30 cellular contexts compared by ENCODE assay signal in genomic region chr2:133148187-133148586, GRCh38.
DNase-seq lines count a peak whose midpoint lies in the region; ATAC-seq, FAIRE-seq and TF ChIP-seq lines count a peak whose summit lies in the region.
"Had no signal": no experiment of that assay in that cellular context is flagged by ENCODE, and none has a peak within 500 bp of the region (broad histone marks: within the 10 kb centered on the region; RNA-seq: fewer than 3 reads in every experiment).

No MANE protein-coding gene starts in this region.

- TF ChIP-seq RAD21 in HepG2 (CRISPR knock-in tag; IDR thresholded peaks at IDR 0.05) (no peak), A549 (conservative IDR thresholded peaks at IDR 0.05 in 1 of 2, IDR thresholded peaks at IDR 0.05 in 1 of 2) (no peak)

- no peak overlapping the region for H2AFZ ChIP-seq in HepG2 (ENCODE audit: low read length)

- POLR2A ChIA-PET in HepG2 (lab: Yijun Ruan, JAX) = no interaction called here
- POLR2A ChIA-PET in A549 (lab: Yijun Ruan, JAX) = no interaction called here

- BruUV-seq in HepG2 (replicated peaks; lab: Mats Ljungman, UMichigan) = no TSS peak

- H3K27ac ChIP-seq in HepG2 (ENCODE audit: extremely low read length, insufficient read depth, low read length) (no peak overlapping the region), right lobe of liver (no peak overlapping the region), A549 (no peak overlapping the region)
- H3K27ac ChIP-seq: 22Rv1; BLaER1; BLaER1 treated with 17β-estradiol and CSF1 and Interleukin-3, amounts not matched to agents 10 nM and 100 nM; C4-2B had no signal

- FAIRE-seq in HepG2 (lab: Jason Lieb, UNC) = no peak
- FAIRE-seq in A549 (lab: Jason Lieb, UNC) = no peak
- FAIRE-seq: A204.1, D721Med had no signal

- no peak overlapping the region for H3K9ac ChIP-seq in HepG2 (ENCODE audit: insufficient read depth, low read depth, low read length)
- H3K9ac ChIP-seq: BLaER1; BLaER1 treated with 17β-estradiol and CSF1 and Interleukin-3, amounts not matched to agents 10 nM and 100 nM had no signal

- H3K4me3 ChIP-seq in HepG2 (replicated peaks in 1 of 3; ENCODE audit: insufficient read depth in 1 of 3, low read depth in 2 of 3, low read length in 3 of 3) (no peak overlapping the region), right lobe of liver (no peak overlapping the region), A549 (no peak overlapping the region)
- H3K4me3 ChIP-seq: BLaER1; BLaER1 treated with 17β-estradiol and CSF1 and Interleukin-3, amounts not matched to agents 10 nM and 100 nM had no signal

- no peak overlapping the region for H3K4me2 ChIP-seq in HepG2 (ENCODE audit: low read depth, low read length)
- H3K4me2 ChIP-seq in A549 = no peak overlapping the region
- H3K4me2 ChIP-seq: BLaER1; BLaER1 treated with 17β-estradiol and CSF1 and Interleukin-3, amounts not matched to agents 10 nM and 100 nM had no signal

- no peaks in the 10 kb centered on the region for H3K27me3 ChIP-seq in HepG2 (ENCODE audit: control insufficient read depth in 1 of 2, insufficient read depth in 2 of 2, low read length in 2 of 2)
- H3K27me3 ChIP-seq in right lobe of liver = no peaks in the 10 kb centered on the region
- H3K27me3 ChIP-seq: BE2C; BLaER1; BLaER1 treated with 17β-estradiol and CSF1 and Interleukin-3, amounts not matched to agents 10 nM and 100 nM had no signal

- TF ChIP-seq CTCF in HepG2 (CRISPR knock-in tag; IDR thresholded peaks at IDR 0.05) = no peak
- no peak for TF ChIP-seq CTCF in right lobe of liver (IDR thresholded peaks at IDR 0.05)
- no peak for TF ChIP-seq CTCF in A549 (IDR thresholded peaks at IDR 0.05)

- H3K4me1 ChIP-seq in HepG2 (ENCODE audit: insufficient read depth, low read length) (no peaks in the 10 kb centered on the region), right lobe of liver (peaks cover 0 to 4% (median under 1%) of the 10 kb centered on the region in 4 donors), A549 (no peaks in the 10 kb centered on the region)
- H3K4me1 ChIP-seq: BE2C; BLaER1; BLaER1 treated with 17β-estradiol and CSF1 and Interleukin-3, amounts not matched to agents 10 nM and 100 nM; Caco-2 had no signal

- no peaks in the 10 kb centered on the region for H3K79me2 ChIP-seq in HepG2 (ENCODE audit: insufficient read depth, low read length)

- in situ Hi-C loops in HepG2 (cut with HindIII; ENCODE audit: extremely low pct_ligation_motif_present, low pct_unique_long_range_greater_than_20kb) = no loop called here

- H3K9me3 ChIP-seq in HepG2 (ENCODE audit: low read length) (peaks cover 19% of the 10 kb centered on the region), right lobe of liver (no peaks in the 10 kb centered on the region), A549 (no peaks in the 10 kb centered on the region)
- H3K9me3 ChIP-seq: BE2C; BLaER1; BLaER1 treated with 17β-estradiol and CSF1 and Interleukin-3, amounts not matched to agents 10 nM and 100 nM; Caco-2 had no signal

- intact Hi-C loops in HepG2 (cut with micrococcal nuclease; ENCODE audit: unreplicated experiment) (no loop called here), right lobe of liver (cut with DNase I) (no loop called here)

- no peaks in the 10 kb centered on the region for H3K36me3 ChIP-seq in HepG2 (replicated peaks in 1 of 2; ENCODE audit: control insufficient read depth in 1 of 2, insufficient read depth in 2 of 2, low read length in 2 of 2)
- H3K36me3 ChIP-seq in right lobe of liver = no peaks in the 10 kb centered on the region
- H3K36me3 ChIP-seq: BE2C; BLaER1; BLaER1 treated with 17β-estradiol and CSF1 and Interleukin-3, amounts not matched to agents 10 nM and 100 nM had no signal

- DNase-seq in HepG2 (ENCODE audit: low spot score) (no peak), right lobe of liver (no peak), A549 (ENCODE audit: low read depth in 1 of 2, low spot score in 1 of 2) (no peak), HUDEP-2 (lab: John Stamatoyannopoulos, UW; ENCODE audit: unreplicated experiment in 76 of 76) (no peak)
- DNase-seq: 8988T; ACHN; AML-193; BE2C; C1 segment of cervical spinal cord; Caco-2; Calu3; CD4-positive, alpha-beta memory T cell; CD4-positive, alpha-beta T cell; CD4-positive, CD25-positive, alpha-beta regulatory T cell; CD8-positive, alpha-beta memory T cell; CD8-positive, alpha-beta T cell; COR-L47; DMS 273 treated with DMSO at 0.1 percent for 48 hours; DMS153; DMS53; DMS79; DMS79 treated with DMSO at 0.1 percent for 48 hours; DND-41; EL had no signal

- ATAC-seq in HepG2 = no peak
- ATAC-seq in right lobe of liver = no peak
- no peak for ATAC-seq in A549
- ATAC-seq: CD8-positive, alpha-beta T cell had no signal

- CTCF ChIA-PET in HepG2 (lab: Yijun Ruan, JAX; ENCODE audit: low intra/inter-chr PET ratio, low total read pairs) (no interaction called here), A549 (lab: Yijun Ruan, JAX) (interaction anchor here (1.8 kb wide), 1 partner anchor 13 kb away, joined by 7 read pairs; no protein-coding TSS in a partner anchor)

- H4K20me1 ChIP-seq in HepG2 (ENCODE audit: insufficient read depth, low read length) = no peaks in the 10 kb centered on the region
- H4K20me1 ChIP-seq: BLaER1; BLaER1 treated with 17β-estradiol and CSF1 and Interleukin-3, amounts not matched to agents 10 nM and 100 nM had no signal

- TF ChIP-seq POLR2A in HepG2 (IDR thresholded peaks at IDR 0.05; ENCODE audit: insufficient read depth in 1 of 2, low read depth in 2 of 2, low read length in 2 of 2) (no peak), right lobe of liver (IDR thresholded peaks at IDR 0.05) (no peak), A549 (IDR thresholded peaks at IDR 0.05; ENCODE audit: low read length) (no peak)

- WGBS in HepG2 (ENCODE audit: low lambda C conversion rate) = 40% methylated on average over 2 of the region's 2 CpGs
- 77% methylated on average over 2 of the region's 2 CpGs for WGBS in right lobe of liver (ENCODE audit: insufficient coverage, low coverage, low lambda C conversion rate, missing lambda C conversion rate)
- WGBS in A549 (ENCODE audit: missing lambda C conversion rate) = 56% methylated on average over 2 of the region's 2 CpGs

- TF ChIP-seq EP300 in HepG2 (IDR thresholded peaks at IDR 0.05; ENCODE audit: low read depth in 2 of 2, low read length in 2 of 2) (no peak), HepG2 (CRISPR knock-in tag; IDR thresholded peaks at IDR 0.05; ENCODE audit: borderline replicate concordance) (no peak), A549 (IDR thresholded peaks at IDR 0.05) (no peak)

TF ChIP-seq in HepG2, 621 proteins besides CTCF, POLR2A, EP300 and RAD21:
- TF ChIP-seq MAFK (conservative IDR thresholded peaks at IDR 0.05 in 1 of 2, IDR thresholded peaks at IDR 0.05 in 1 of 2; ENCODE audit: low read length in 2 of 2) (peak; percentile 22 to 70; a peak in 2 of 4 replicates), SNRNP70 (IDR thresholded peaks at IDR 0.05; ENCODE audit: low read depth, low read length) (no peak), MAFF (IDR thresholded peaks at IDR 0.05; ENCODE audit: low read depth, low read length) (peak; percentile 59)
TF ChIP-seq in HepG2: peak in this region for 2.

TF ChIP-seq in A549, 52 proteins besides CTCF, POLR2A, EP300 and RAD21:
- no peak for TF ChIP-seq ZFP36 (IDR thresholded peaks at IDR 0.05; ENCODE audit: borderline replicate concordance, partially characterized antibody)
- TF ChIP-seq MAFK (IDR thresholded peaks at IDR 0.05; ENCODE audit: partially characterized antibody) = peak; percentile 59

Comparison
In these comparisons a context has a peak if more than half of its experiments do, and no peak if none do; other contexts are left out.
1. Of the 38 proteins assayed by ChIP-seq in both HepG2 and A549: peak only in HepG2: none; only in A549: none; in both: MAFK; in neither: 37.